In genomic region chr19:12564016-12564664, GRCh38 we compare ENCODE assay signal across 8 cellular contexts. TPM values are rescaled to one million over a fixed set of nuclear protein-coding genes. Genes with fewer than 3 reads are reported as not detected.
DNase-seq lines count a peak whose midpoint lies in the region; ATAC-seq and TF ChIP-seq lines count a peak whose summit lies in the region.

No MANE protein-coding gene starts in this region.

- no peak overlapping the region for H3K27ac Mint-ChIP-seq in activated CD8-positive, alpha-beta T cell treated with anti-CD3 and anti-CD28 coated beads for 36 hours

- H3K4me3 ChIP-seq in lung = no peak overlapping the region

- no peak overlapping the region for H3K27ac ChIP-seq in lung (ENCODE audit: low read depth in 1 of 2, low read length in 1 of 2)

- no peaks in the 10 kb centered on the region for H3K36me3 ChIP-seq in lung (ENCODE audit: control insufficient read depth in 2 of 2, insufficient read depth in 2 of 2, low read length in 2 of 2)

- POLR2A ChIA-PET in activated CD8-positive, alpha-beta T cell treated with anti-CD3 and anti-CD28 coated beads for 36 hours (lab: Charles Lee) = interaction anchor here (0.7 to 1.2 kb wide), 2 partner anchors 11 to 133 kb away, joined by 5 to 6 read pairs; partner anchors contain the start of gene FBXW9

- no peaks in the 10 kb centered on the region for H3K9me3 Mint-ChIP-seq in activated CD8-positive, alpha-beta T cell treated with anti-CD3 and anti-CD28 coated beads for 36 hours

- intact Hi-C loops in activated CD8-positive, alpha-beta T cell treated with anti-CD3 and anti-CD28 coated beads for 36 hours (cut with micrococcal nuclease) = loop anchor here (5.0 kb wide), 1 partner anchor 103 kb away; the partner anchor contains the start of genes MAN2B1 and WDR83

- H3K4me1 ChIP-seq in lung (ENCODE audit: control insufficient read depth in 2 of 2, insufficient read depth in 2 of 2, low read length in 2 of 2) = peaks cover 0 to 1% of the 10 kb centered on the region in 2 donors

- H3K9me3 ChIP-seq in lung (ENCODE audit: control insufficient read depth in 2 of 2, insufficient read depth in 1 of 2, low read length in 1 of 2) = no peaks in the 10 kb centered on the region

- peak; percentile 85 for TF ChIP-seq CTCF in activated CD8-positive, alpha-beta T cell treated with anti-CD3 and anti-CD28 coated beads for 36 hours (IDR thresholded peaks at IDR 0.05)
- TF ChIP-seq CTCF in lung (IDR thresholded peaks at IDR 0.05; ENCODE audit: control extremely low read depth, extremely low read depth) = peak; percentile 99

- peaks cover 4% of the 10 kb centered on the region for H3K4me1 Mint-ChIP-seq in activated CD8-positive, alpha-beta T cell treated with anti-CD3 and anti-CD28 coated beads for 36 hours (ENCODE audit: low read depth)

- DNase-seq in CMK (ENCODE audit: low read depth) (peak; percentile 68), HT1080 (ENCODE audit: low read depth) (peak; percentile 79), lung (ENCODE audit: low spot score) (peak; percentile 90)
- DNase-seq in NK-92 treated with Interleukin-12 subunit alpha and Interleukin-12 subunit beta, amount 100 ng/mL, for 24 hours (lab: John Stamatoyannopoulos, UW) = peak; percentile 69
- peak; percentile 96 for DNase-seq in activated CD8-positive, alpha-beta T cell treated with anti-CD3 and anti-CD28 coated beads for 36 hours
- peak; percentile 88 for DNase-seq in effector CD4-positive, alpha-beta T cell
- DNase-seq in stimulated activated CD4-positive, alpha-beta T cell treated with anti-CD3 and anti-CD28 coated beads, TNF-alpha, amount 100 ng/mL, for 48 hours (ENCODE audit: low read depth in 3 of 3) = peak; percentile 85 to 90 (median 88)

- peak; percentile 99 for ATAC-seq in activated CD8-positive, alpha-beta T cell treated with anti-CD3 and anti-CD28 coated beads for 36 hours
- ATAC-seq in lung (ENCODE audit: insufficient read depth, low FRiP score) = peak; percentile 97
- no peak for ATAC-seq in GM19351 (IDR thresholded peaks at IDR 0.05; ENCODE audit: unreplicated experiment)

- CTCF ChIA-PET in activated CD8-positive, alpha-beta T cell treated with anti-CD3 and anti-CD28 coated beads for 36 hours (lab: Charles Lee) = interaction anchor here (0.7 to 2.4 kb wide), 20 partner anchors 9 to 685 kb away, joined by 3 to 19 read pairs (median 4); partner anchors contain the start of genes MAN2B1, WDR83, ZNF490 and ZNF564

- no peaks in the 10 kb centered on the region for H3K27me3 ChIP-seq in lung (ENCODE audit: control insufficient read depth, insufficient read depth)

- WGBS in lung, 2 donors = 21 to 22% methylated on average over 19 of the region's 19 CpGs

- H3K36me3 Mint-ChIP-seq in activated CD8-positive, alpha-beta T cell treated with anti-CD3 and anti-CD28 coated beads for 36 hours (ENCODE audit: low read depth) = no peaks in the 10 kb centered on the region

- no peak overlapping the region for H3K4me3 Mint-ChIP-seq in activated CD8-positive, alpha-beta T cell treated with anti-CD3 and anti-CD28 coated beads for 36 hours

- no peaks in the 10 kb centered on the region for H3K27me3 Mint-ChIP-seq in activated CD8-positive, alpha-beta T cell treated with anti-CD3 and anti-CD28 coated beads for 36 hours

RNA-seq across cellular contexts. Expression of gene ZNF564, which starts 12.9 kb away (rescaled TPM):
- total RNA-seq in HT1080 (2014; rRNA removed; shearing (Covaris generic)) = 1.8 and 1.9 TPM in 2 replicates
- polyA plus RNA-seq in HT1080 (2015; cell fraction: cytosol; rRNA removed) = 1.8 and 2.0 TPM in 2 replicates
- 4.6 and 4.7 TPM in 2 replicates for polyA plus RNA-seq in HT1080 (2015; cell fraction: nucleus; rRNA removed)
- 1 to 10 TPM; 6.2 to 7.4 TPM for total RNA-seq in activated CD8-positive, alpha-beta T cell treated with anti-CD3 and anti-CD28 coated beads for 36 hours
- total RNA-seq in lung = 10 to 100 TPM; 11.1 to 26.3 TPM
- 1 to 10 TPM; 5.2 to 5.3 TPM for polyA plus RNA-seq in lung

RNA-seq across cellular contexts. Expression of gene ZNF490, which starts 46.5 kb away (rescaled TPM):
- 3.4 and 7.0 TPM in 2 replicates for total RNA-seq in HT1080 (2014; rRNA removed; shearing (Covaris generic))
- 0.97 and 1.9 TPM in 2 replicates for polyA plus RNA-seq in HT1080 (2015; cell fraction: cytosol; rRNA removed)
- polyA plus RNA-seq in HT1080 (2015; cell fraction: nucleus; rRNA removed) = 1.4 and 2.2 TPM in 2 replicates
- total RNA-seq in activated CD8-positive, alpha-beta T cell treated with anti-CD3 and anti-CD28 coated beads for 36 hours = 1 to 10 TPM; 6.8 to 9.3 TPM
- total RNA-seq in lung = 10 to 100 TPM in 1 of 2 donors, 1 to 10 TPM in 1; 7.7 to 10.4 TPM
- polyA plus RNA-seq in lung = under 1 TPM; 0.94 to 0.96 TPM

RNA-seq across cellular contexts. Expression of gene ZNF791, which starts 46.6 kb away (rescaled TPM):
- 19.9 and 20.5 TPM in 2 replicates for total RNA-seq in HT1080 (2014; rRNA removed; shearing (Covaris generic))
- 6.9 TPM in 2 replicates for polyA plus RNA-seq in HT1080 (2015; cell fraction: cytosol; rRNA removed)
- 12.6 and 17.0 TPM in 2 replicates for polyA plus RNA-seq in HT1080 (2015; cell fraction: nucleus; rRNA removed)
- 10 to 100 TPM; 15.1 to 16.7 TPM for total RNA-seq in activated CD8-positive, alpha-beta T cell treated with anti-CD3 and anti-CD28 coated beads for 36 hours
- 10 to 100 TPM; 20.7 to 33.4 TPM for total RNA-seq in lung
- polyA plus RNA-seq in lung = 10 to 100 TPM in 1 of 2 donors, 1 to 10 TPM in 1; 5.5 to 10.1 TPM
